In genomic region chr7:70615066-70615465, GRCh38 we compare ENCODE assay signal across 20 cellular contexts.
DNase-seq lines count a peak whose midpoint lies in the region; ATAC-seq and TF ChIP-seq lines count a peak whose summit lies in the region.
"Had no signal": no experiment of that assay in that cellular context is flagged by ENCODE, and none has a peak within 500 bp of the region (broad histone marks: within the 10 kb centered on the region; RNA-seq: fewer than 3 reads in every experiment).

No MANE protein-coding gene starts in this region.

- no peak for TF ChIP-seq POLR2A in breast epithelium (IDR thresholded peaks at IDR 0.05)
- no peak for TF ChIP-seq POLR2A in suprapubic skin (IDR thresholded peaks at IDR 0.05)

- TF ChIP-seq EP300 in suprapubic skin (IDR thresholded peaks at IDR 0.05): no peak

- H3K36me3 Mint-ChIP-seq in MCF 10A (ENCODE audit: insufficient read depth, unreplicated experiment) (peaks cover 11% of the 10 kb centered on the region), chondrocyte (ENCODE audit: low read depth) (no peaks in the 10 kb centered on the region), nephron (ENCODE audit: low read depth) (peaks cover 4% of the 10 kb centered on the region), nephron progenitor cell (ENCODE audit: low read depth) (peaks cover 13% of the 10 kb centered on the region)
- H3K36me3 Mint-ChIP-seq: activated naive CD8-positive, alpha-beta T cell; CD14-positive monocyte had no signal

- ATAC-seq in GM19397 (IDR thresholded peaks at IDR 0.05; ENCODE audit: unreplicated experiment): no peak
- no peak for ATAC-seq in GM21515 (IDR thresholded peaks at IDR 0.05; ENCODE audit: unreplicated experiment)
- ATAC-seq: activated CD8-positive, alpha-beta T cell treated with anti-CD3 and anti-CD28 coated beads for 36 hours; activated T-cell treated with anti-CD3 and anti-CD28 coated beads, Interleukin-2, amount 50 U/mL, for 4 hours; PC-3 had no signal

- WGBS in suprapubic skin: 45% methylated on average over 5 of the region's 5 CpGs

- H3K27me3 Mint-ChIP-seq in MCF 10A (ENCODE audit: insufficient read depth, unreplicated experiment) (no peaks in the 10 kb centered on the region), chondrocyte (ENCODE audit: low read depth) (no peaks in the 10 kb centered on the region), nephron (ENCODE audit: low read depth) (peaks cover 48% of the 10 kb centered on the region), nephron progenitor cell (ENCODE audit: low read depth, poor library complexity) (peaks cover 24% of the 10 kb centered on the region)
- H3K27me3 Mint-ChIP-seq: activated naive CD8-positive, alpha-beta T cell; dendritic cell treated with granulocyte-macrophage colony-stimulating factor and Interleukin-4, amounts not matched to agents 40 ng/mL and 50 ng/mL, for 4 days had no signal

- H3K9me3 ChIP-seq in breast epithelium: no peaks in the 10 kb centered on the region
- no peaks in the 10 kb centered on the region for H3K9me3 ChIP-seq in suprapubic skin
- H3K9me3 ChIP-seq: HAP-1, vagina had no signal

- H3K27ac Mint-ChIP-seq in MCF 10A (ENCODE audit: low read depth, unreplicated experiment): no peak overlapping the region
- H3K27ac Mint-ChIP-seq in chondrocyte (ENCODE audit: unreplicated experiment): peak overlapping the region; percentile 87
- peak overlapping the region in 2 of 3 experiments; percentile 33 to 45 for H3K27ac Mint-ChIP-seq in nephron
- H3K27ac Mint-ChIP-seq in nephron progenitor cell: no peak overlapping the region
- H3K27ac Mint-ChIP-seq: activated CD8-positive, alpha-beta T cell treated with anti-CD3 and anti-CD28 coated beads for 36 hours; activated naive CD8-positive, alpha-beta T cell; dendritic cell treated with granulocyte-macrophage colony-stimulating factor and Interleukin-4, amounts not matched to agents 40 ng/mL and 50 ng/mL, for 4 days; T-helper 2 cell treated with Interferon-gamma antibody and Interleukin-4, amounts not matched to agents 5 μg/mL and 100 μg/mL, for 36 hours had no signal

- H3K4me1 Mint-ChIP-seq in MCF 10A (ENCODE audit: insufficient read depth, unreplicated experiment) (no peaks in the 10 kb centered on the region), chondrocyte (ENCODE audit: low read depth) (peaks cover 14% of the 10 kb centered on the region), nephron (peaks cover 36% of the 10 kb centered on the region), nephron progenitor cell (peaks cover 69% of the 10 kb centered on the region)

- no TSS peak for BruUV-seq in MCF 10A (replicated peaks; lab: Mats Ljungman, UMichigan)

- intact Hi-C loops in breast epithelium (cut with DNase I; ENCODE audit: low total_unique reads): no loop called here
- intact Hi-C loops in MCF 10A (cut with micrococcal nuclease): no loop called here

- no peak for TF ChIP-seq CTCF in breast epithelium (IDR thresholded peaks at IDR 0.05)
- TF ChIP-seq CTCF in MCF 10A (IDR thresholded peaks at IDR 0.05; ENCODE audit: unreplicated experiment): no peak
- TF ChIP-seq CTCF in chondrocyte (IDR thresholded peaks at IDR 0.05): no peak
- no peak for TF ChIP-seq CTCF in nephron (IDR thresholded peaks at IDR 0.05; ENCODE audit: unreplicated experiment in 3 of 3)
- TF ChIP-seq CTCF in suprapubic skin (IDR thresholded peaks at IDR 0.05): no peak
- no peak for TF ChIP-seq CTCF in nephron progenitor cell (IDR thresholded peaks at IDR 0.05)

- peaks cover 5% of the 10 kb centered on the region for H3K9me3 Mint-ChIP-seq in MCF 10A (ENCODE audit: unreplicated experiment)
- H3K9me3 Mint-ChIP-seq in chondrocyte (ENCODE audit: low read depth): no peaks in the 10 kb centered on the region
- no peaks in the 10 kb centered on the region for H3K9me3 Mint-ChIP-seq in nephron
- H3K9me3 Mint-ChIP-seq in nephron progenitor cell: peaks cover 9% of the 10 kb centered on the region
- H3K9me3 Mint-ChIP-seq: activated CD8-positive, alpha-beta T cell treated with anti-CD3 and anti-CD28 coated beads for 36 hours; activated T-cell treated with anti-CD3 and anti-CD28 coated beads, Interleukin-2, amount 50 U/mL, for 4 hours; dendritic cell treated with granulocyte-macrophage colony-stimulating factor and Interleukin-4, amounts not matched to agents 40 ng/mL and 50 ng/mL, for 4 days; T-helper 2 cell treated with Interferon-gamma antibody and Interleukin-4, amounts not matched to agents 5 μg/mL and 100 μg/mL, for 36 hours had no signal

- peaks cover 0 to 4% of the 10 kb centered on the region in 2 donors for H3K4me1 ChIP-seq in breast epithelium
- H3K4me1 ChIP-seq in suprapubic skin: peaks cover 18% of the 10 kb centered on the region
- H3K4me1 ChIP-seq: HAP-1 had no signal

- H3K27ac ChIP-seq in breast epithelium (peak overlapping the region; percentile 49 to 69), suprapubic skin (peak overlapping the region; percentile 54)
- H3K27ac ChIP-seq: vagina had no signal

- H3K4me3 ChIP-seq in breast epithelium: peak overlapping the region in 1 of 3 donors; percentile 15
- H3K4me3 ChIP-seq in suprapubic skin: no peak overlapping the region
- H3K4me3 ChIP-seq: HAP-1, smooth muscle cell, vagina had no signal

- H3K36me3 ChIP-seq in breast epithelium: no peaks in the 10 kb centered on the region
- H3K36me3 ChIP-seq in suprapubic skin: no peaks in the 10 kb centered on the region
- H3K36me3 ChIP-seq: HAP-1, vagina had no signal

- no peak overlapping the region for H3K4me3 Mint-ChIP-seq in MCF 10A (ENCODE audit: unreplicated experiment)
- H3K4me3 Mint-ChIP-seq in chondrocyte (ENCODE audit: unreplicated experiment): no peak overlapping the region
- no peak overlapping the region for H3K4me3 Mint-ChIP-seq in nephron
- H3K4me3 Mint-ChIP-seq in nephron progenitor cell: no peak overlapping the region
- H3K4me3 Mint-ChIP-seq: activated CD8-positive, alpha-beta T cell treated with anti-CD3 and anti-CD28 coated beads for 36 hours; activated naive CD8-positive, alpha-beta T cell; activated T-cell treated with anti-CD3 and anti-CD28 coated beads, Interleukin-2, amount 50 U/mL, for 4 hours; dendritic cell treated with granulocyte-macrophage colony-stimulating factor and Interleukin-4, amounts not matched to agents 40 ng/mL and 50 ng/mL, for 4 days; T-helper 2 cell treated with Interferon-gamma antibody and Interleukin-4, amounts not matched to agents 5 μg/mL and 100 μg/mL, for 36 hours had no signal

- POLR2A ChIA-PET in MCF 10A (lab: Yijun Ruan, JAX): no interaction called here

- H3K27me3 ChIP-seq in breast epithelium (no peaks in the 10 kb centered on the region), suprapubic skin (no peaks in the 10 kb centered on the region)
- H3K27me3 ChIP-seq: vagina had no signal

- peak in 1 of 2 donors; percentile 59 for DNase-seq in breast epithelium (ENCODE audit: low spot score in 2 of 2)
- no peak for DNase-seq in MCF 10A (ENCODE audit: unreplicated experiment)
- DNase-seq in chondrocyte (ENCODE audit: low spot score): no peak
- DNase-seq in suprapubic skin (ENCODE audit: low spot score in 2 of 2): no peak
- DNase-seq in nephron progenitor cell: no peak
- DNase-seq: activated CD8-positive, alpha-beta T cell treated with anti-CD3 and anti-CD28 coated beads for 36 hours; activated T-cell treated with anti-CD3 and anti-CD28 coated beads, Interleukin-2, amount 50 U/mL, for 4 hours; erythroblast; PC-3; stimulated activated CD4-positive, alpha-beta T cell treated with anti-CD3 and anti-CD28 coated beads, Interleukin-4, amount 100 ng/mL, for 1 hour had no signal

- CTCF ChIA-PET in MCF 10A (lab: Yijun Ruan, JAX): no interaction called here

Comparison
In these comparisons a context has a peak if more than half of its experiments do, and no peak if none do; other contexts are left out.
1. H3K27ac Mint-ChIP-seq: peak in chondrocyte (single experiment) and nephron (2 of 3); none in MCF 10A (single experiment) and nephron progenitor cell (single experiment).